9 cellular contexts compared by ENCODE assay signal in the genomic region with DNA sequence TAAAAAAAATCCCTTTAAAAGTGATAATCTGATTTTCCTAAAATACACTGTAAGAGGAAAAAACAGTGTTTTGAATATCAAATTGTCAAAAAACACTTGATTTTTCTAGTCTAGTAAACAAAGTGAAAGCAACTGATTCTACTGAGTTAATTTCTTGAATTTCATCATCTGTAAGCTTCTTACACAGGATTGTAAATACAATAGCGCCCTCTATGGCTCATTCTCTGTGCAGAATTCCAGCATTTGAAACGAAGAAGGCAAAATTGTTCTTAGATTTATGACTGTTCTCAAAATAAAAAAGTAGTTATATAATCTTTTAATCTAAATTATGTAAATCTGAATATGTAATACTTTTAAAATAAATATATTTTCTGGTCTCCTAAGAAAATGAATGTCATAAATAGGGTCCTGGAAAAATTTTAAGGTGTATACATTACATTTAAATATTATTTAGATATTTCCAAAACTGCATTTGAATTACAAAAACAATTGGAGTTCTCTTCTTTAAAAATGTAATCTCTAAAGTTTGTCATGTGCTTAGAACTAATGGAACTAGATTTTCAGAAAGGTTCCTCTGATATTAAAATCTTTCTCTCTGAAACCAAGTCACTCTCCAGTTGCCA.
A peak's percentile ranks its signal among the peaks of the same experiment; 100 is the strongest.
DNase-seq lines count a peak whose midpoint lies in the region; ATAC-seq and TF ChIP-seq lines count a peak whose summit lies in the region.
"Had no signal": no experiment of that assay in that cellular context is flagged by ENCODE, and none has a peak within 500 bp of the region (broad histone marks: within the 10 kb centered on the region; RNA-seq: fewer than 3 reads in every experiment).

No MANE protein-coding gene starts in this region.

- no peak for ATAC-seq in CD4-positive, alpha-beta T cell (ENCODE audit: poor library complexity)
- no peak for ATAC-seq in GM18498 (IDR thresholded peaks at IDR 0.05; ENCODE audit: unreplicated experiment)

- no peaks in the 10 kb centered on the region for H3K4me1 Mint-ChIP-seq in CD4-positive, alpha-beta T cell (ENCODE audit: low read depth)
- no peaks in the 10 kb centered on the region for H3K4me1 Mint-ChIP-seq in nephron

- DNase-seq in CD4-positive, alpha-beta T cell: no peak
- DNase-seq in GM19238 (ENCODE audit: insufficient read length, low spot score): peak; percentile 2
- DNase-seq in LoVo (ENCODE audit: low spot score): peak; percentile 70
- DNase-seq in OCI-M1 (lab: John Stamatoyannopoulos, UW): peak; percentile 92
- DNase-seq in dermis microvascular lymphatic vessel endothelial cell (ENCODE audit: low read depth in 2 of 2): peak; percentile 51 to 69
- DNase-seq in 8988T: no peak

- no peaks in the 10 kb centered on the region for H3K36me3 Mint-ChIP-seq in CD4-positive, alpha-beta T cell (ENCODE audit: low read depth)
- no peaks in the 10 kb centered on the region for H3K36me3 Mint-ChIP-seq in nephron (ENCODE audit: low read depth)

- no peaks in the 10 kb centered on the region for H3K27me3 ChIP-seq in CD4-positive, alpha-beta T cell (ENCODE audit: control insufficient read depth, insufficient read depth, low read length)
- H3K27me3 ChIP-seq: neutrophil had no signal

- H3K27ac Mint-ChIP-seq in CD4-positive, alpha-beta T cell: no peak overlapping the region
- no peak overlapping the region for H3K27ac Mint-ChIP-seq in nephron

- no peaks in the 10 kb centered on the region for H3K9me3 Mint-ChIP-seq in CD4-positive, alpha-beta T cell
- H3K9me3 Mint-ChIP-seq in nephron: no peaks in the 10 kb centered on the region

- TF ChIP-seq CTCF in CD4-positive, alpha-beta T cell (IDR thresholded peaks at IDR 0.05): peak; percentile 41
- peak; percentile 84 to 96 (median 88) for TF ChIP-seq CTCF in nephron (IDR thresholded peaks at IDR 0.05; ENCODE audit: unreplicated experiment in 3 of 3)

- H3K27ac ChIP-seq in CD4-positive, alpha-beta T cell (ENCODE audit: low read depth, low read length): no peak overlapping the region
- H3K27ac ChIP-seq: neutrophil had no signal

- CTCF ChIA-PET in CD4-positive, alpha-beta T cell (lab: Charles Lee): no interaction called here

- H3K4me3 Mint-ChIP-seq in CD4-positive, alpha-beta T cell: no peak overlapping the region
- no peak overlapping the region for H3K4me3 Mint-ChIP-seq in nephron

- intact Hi-C loops in CD4-positive, alpha-beta T cell (cut with DNase I, micrococcal nuclease): loop anchor here (5.0 kb wide), 1 partner anchor 712 kb away; no protein-coding TSS in a partner anchor

- POLR2A ChIA-PET in CD4-positive, alpha-beta T cell (lab: Charles Lee): no interaction called here

- no peaks in the 10 kb centered on the region for H3K27me3 Mint-ChIP-seq in CD4-positive, alpha-beta T cell
- H3K27me3 Mint-ChIP-seq in nephron (ENCODE audit: low read depth): no peaks in the 10 kb centered on the region

- H3K9me3 ChIP-seq in CD4-positive, alpha-beta T cell (ENCODE audit: control insufficient read depth, low read length): no peaks in the 10 kb centered on the region
- H3K9me3 ChIP-seq: neutrophil had no signal

Comparison
In these comparisons a context has a peak if more than half of its experiments do, and no peak if none do; other contexts are left out.
1. DNase-seq: peak in GM19238 (single experiment), LoVo (single experiment), OCI-M1 (single experiment) and dermis microvascular lymphatic vessel endothelial cell (2 of 2); none in CD4-positive, alpha-beta T cell (0 of 10) and 8988T (single experiment).